23 cellular contexts compared by ENCODE assay signal in the genomic region with DNA sequence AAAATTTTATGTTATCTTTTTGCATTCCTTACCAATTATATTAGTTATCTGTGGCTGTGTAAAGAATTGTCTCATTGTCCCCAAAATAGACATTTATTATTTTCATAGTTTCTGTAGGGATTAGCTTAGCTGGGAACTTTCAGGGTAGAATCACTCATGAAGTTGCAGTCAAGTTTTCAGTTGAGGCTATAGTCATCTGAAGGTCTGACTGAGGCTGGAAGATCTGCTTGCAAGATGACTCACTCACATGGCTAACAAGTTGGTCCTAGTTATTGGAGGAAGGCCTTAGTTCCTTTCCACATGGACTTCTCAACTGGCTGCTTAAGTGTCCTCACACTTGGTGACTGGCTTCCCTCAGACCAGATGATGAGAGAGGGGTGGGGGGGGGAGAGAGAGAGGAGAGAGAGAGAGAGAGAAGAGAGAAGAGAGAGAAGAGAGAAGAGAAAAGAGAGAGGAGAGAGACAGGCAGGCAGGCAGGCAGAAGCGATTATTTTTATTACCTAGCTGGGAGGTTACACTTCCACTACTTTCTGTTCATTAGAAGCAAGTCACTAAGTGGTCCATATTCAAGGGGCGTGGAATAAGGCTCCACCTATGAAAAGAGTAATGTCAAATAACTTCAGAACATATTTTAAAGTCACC. TPM values are rescaled to one million over a fixed set of nuclear protein-coding genes. Genes with fewer than 3 reads are reported as not detected.
DNase-seq lines count a peak whose midpoint lies in the region; ATAC-seq, FAIRE-seq and TF ChIP-seq lines count a peak whose summit lies in the region.
"Had no signal": no experiment of that assay in that cellular context is flagged by ENCODE, and none has a peak within 500 bp of the region (broad histone marks: within the 10 kb centered on the region; RNA-seq: fewer than 3 reads in every experiment).

No MANE protein-coding gene starts in this region.

- no peak overlapping the region for H3K4me3 ChIP-seq in osteoblast (ENCODE audit: insufficient read depth, low read length)
- H3K4me3 ChIP-seq: BLaER1 treated with 17β-estradiol and CSF1 and Interleukin-3, amounts not matched to agents 10 nM and 100 nM had no signal

- H3K9me3 Mint-ChIP-seq in activated CD4-positive, alpha-beta T cell treated with anti-CD3 and anti-CD28 coated beads for 36 hours (ENCODE audit: low read depth) = no peaks in the 10 kb centered on the region
- H3K9me3 Mint-ChIP-seq in activated T-helper 17 cell treated with anti-CD3 and anti-CD28 coated beads, Interleukin-2, amount 50 U/mL, for 72 hours = no peaks in the 10 kb centered on the region
- no peaks in the 10 kb centered on the region for H3K9me3 Mint-ChIP-seq in endothelial cell (ENCODE audit: unreplicated experiment)
- H3K9me3 Mint-ChIP-seq: CD8-positive, alpha-beta T cell had no signal

- peaks cover 15% of the 10 kb centered on the region for H3K36me3 Mint-ChIP-seq in activated CD4-positive, alpha-beta T cell treated with anti-CD3 and anti-CD28 coated beads for 36 hours (ENCODE audit: low read depth)
- peaks cover 46% of the 10 kb centered on the region for H3K36me3 Mint-ChIP-seq in activated T-helper 17 cell treated with anti-CD3 and anti-CD28 coated beads, Interleukin-2, amount 50 U/mL, for 72 hours (ENCODE audit: low read depth)
- H3K36me3 Mint-ChIP-seq in endothelial cell (ENCODE audit: low read depth, unreplicated experiment) = peaks cover 38% of the 10 kb centered on the region

- no peak for DNase-seq in activated CD4-positive, alpha-beta T cell treated with anti-CD3 and anti-CD28 coated beads for 36 hours
- no peak for DNase-seq in activated CD4-positive, alpha-beta T cell treated with anti-CD3 and anti-CD28 coated beads, Interleukin-2, amount 50 U/mL, for 48 hours
- DNase-seq in HTR-8/SVneo (ENCODE audit: insufficient read length, low spot score) (no peak), osteoblast (ENCODE audit: insufficient read length, low spot score, missing footprints) (peak; percentile 72), endothelial cell (ENCODE audit: low spot score) (no peak), mesenteric fat pad (ENCODE audit: low spot score) (no peak), superior temporal gyrus (ENCODE audit: extremely low spot score) (no peak)
- DNase-seq: CD8-positive, alpha-beta T cell; GF-D8; H7; NCI-H1417; NCI-H187; NCI-H446; NCI-H526; OCI-M1; RPMI8226; SHP77; SW 1271 had no signal

- H3K79me2 ChIP-seq in osteoblast (ENCODE audit: insufficient read depth, low read length) = peaks cover 49% of the 10 kb centered on the region

- H3K4me2 ChIP-seq in osteoblast (ENCODE audit: insufficient read depth, low read length) = no peak overlapping the region
- H3K4me2 ChIP-seq: BLaER1 treated with 17β-estradiol and CSF1 and Interleukin-3, amounts not matched to agents 10 nM and 100 nM; KMS-11 had no signal

- H3K27ac ChIP-seq in osteoblast (ENCODE audit: low read depth, low read length) = no peak overlapping the region
- H3K27ac ChIP-seq: 22Rv1; BLaER1 treated with 17β-estradiol and CSF1 and Interleukin-3, amounts not matched to agents 10 nM and 100 nM; HL-60; KMS-11 had no signal

- TF ChIP-seq CTCF in osteoblast (IDR thresholded peaks at IDR 0.05; ENCODE audit: extremely low read depth, low read depth, low read length) = no peak
- TF ChIP-seq CTCF in endothelial cell (IDR thresholded peaks at IDR 0.05; ENCODE audit: unreplicated experiment) = no peak

- peaks cover 14% of the 10 kb centered on the region for H3K36me3 ChIP-seq in osteoblast (ENCODE audit: insufficient read depth, low read length)

- FAIRE-seq in HTR-8/SVneo (lab: Jason Lieb, UNC) = peak; percentile 93

- CTCF ChIA-PET in activated CD4-positive, alpha-beta T cell treated with anti-CD3 and anti-CD28 coated beads for 36 hours (lab: Charles Lee) = interaction anchor here (0.9 kb wide), 1 partner anchor 14 kb away, joined by 3 read pairs; no protein-coding TSS in a partner anchor

- no peak overlapping the region for H2AFZ ChIP-seq in osteoblast (ENCODE audit: low read length)

- no peak overlapping the region for H3K27ac Mint-ChIP-seq in activated CD4-positive, alpha-beta T cell treated with anti-CD3 and anti-CD28 coated beads for 36 hours
- peak overlapping the region; percentile 73 for H3K27ac Mint-ChIP-seq in activated T-helper 17 cell treated with anti-CD3 and anti-CD28 coated beads, Interleukin-2, amount 50 U/mL, for 72 hours
- H3K27ac Mint-ChIP-seq in endothelial cell (ENCODE audit: unreplicated experiment) = no peak overlapping the region
- H3K27ac Mint-ChIP-seq: CD8-positive, alpha-beta T cell had no signal

- H3K9me3 ChIP-seq in osteoblast (ENCODE audit: low read depth, low read length) = no peaks in the 10 kb centered on the region
- H3K9me3 ChIP-seq: BLaER1 treated with 17β-estradiol and CSF1 and Interleukin-3, amounts not matched to agents 10 nM and 100 nM had no signal

- no peak overlapping the region for H3K4me3 Mint-ChIP-seq in activated CD4-positive, alpha-beta T cell treated with anti-CD3 and anti-CD28 coated beads for 36 hours
- no peak overlapping the region for H3K4me3 Mint-ChIP-seq in activated T-helper 17 cell treated with anti-CD3 and anti-CD28 coated beads, Interleukin-2, amount 50 U/mL, for 72 hours
- H3K4me3 Mint-ChIP-seq in endothelial cell (ENCODE audit: unreplicated experiment) = no peak overlapping the region
- H3K4me3 Mint-ChIP-seq: CD8-positive, alpha-beta T cell had no signal

- peaks cover 8% of the 10 kb centered on the region for H3K4me1 ChIP-seq in osteoblast (ENCODE audit: insufficient read depth, low read length)

- H3K27me3 ChIP-seq in osteoblast (ENCODE audit: insufficient read depth, low read length) = no peaks in the 10 kb centered on the region
- H3K27me3 ChIP-seq: BLaER1 treated with 17β-estradiol and CSF1 and Interleukin-3, amounts not matched to agents 10 nM and 100 nM had no signal

- H4K20me1 ChIP-seq in osteoblast (ENCODE audit: insufficient read depth, low read length) = peaks cover 7% of the 10 kb centered on the region

- H3K4me1 Mint-ChIP-seq in activated CD4-positive, alpha-beta T cell treated with anti-CD3 and anti-CD28 coated beads for 36 hours = peaks cover 39% of the 10 kb centered on the region
- peaks cover 39% of the 10 kb centered on the region for H3K4me1 Mint-ChIP-seq in activated T-helper 17 cell treated with anti-CD3 and anti-CD28 coated beads, Interleukin-2, amount 50 U/mL, for 72 hours
- H3K4me1 Mint-ChIP-seq in endothelial cell (ENCODE audit: unreplicated experiment) = peaks cover 18% of the 10 kb centered on the region

- H3K27me3 Mint-ChIP-seq in activated CD4-positive, alpha-beta T cell treated with anti-CD3 and anti-CD28 coated beads for 36 hours = no peaks in the 10 kb centered on the region
- H3K27me3 Mint-ChIP-seq in activated T-helper 17 cell treated with anti-CD3 and anti-CD28 coated beads, Interleukin-2, amount 50 U/mL, for 72 hours = no peaks in the 10 kb centered on the region
- no peaks in the 10 kb centered on the region for H3K27me3 Mint-ChIP-seq in endothelial cell (ENCODE audit: unreplicated experiment)

- POLR2A ChIA-PET in activated CD4-positive, alpha-beta T cell treated with anti-CD3 and anti-CD28 coated beads for 36 hours (lab: Charles Lee) = no interaction called here

- intact Hi-C loops in activated CD4-positive, alpha-beta T cell treated with anti-CD3 and anti-CD28 coated beads for 36 hours (cut with DNase I, micrococcal nuclease) = no loop called here

- peak; percentile 39 for ATAC-seq in activated CD4-positive, alpha-beta T cell treated with anti-CD3 and anti-CD28 coated beads for 36 hours
- ATAC-seq in activated T-helper 17 cell treated with anti-CD3 and anti-CD28 coated beads, Interleukin-2, amount 50 U/mL, for 72 hours (replicated peaks) = peak; percentile 74
- ATAC-seq: CD8-positive, alpha-beta T cell had no signal

RNA-seq across cellular contexts. Expression of a gene that starts 6.4 kb away (rescaled TPM):
- total RNA-seq in activated CD4-positive, alpha-beta T cell treated with anti-CD3 and anti-CD28 coated beads for 36 hours = 10 to 100 TPM; 30.8 to 32.7 TPM
- 10 to 100 TPM; 25.5 to 34.9 TPM for total RNA-seq in activated T-helper 17 cell treated with anti-CD3 and anti-CD28 coated beads, Interleukin-2, amount 50 U/mL, for 72 hours
- total RNA-seq in osteoblast (23.5 and 25.0 TPM in 2 replicates), endothelial cell (ENCODE audit: unreplicated experiment) (153 TPM), mesenteric fat pad (28.6 TPM)

RNA-seq across cellular contexts. Expression of a gene that starts 6.4 kb away (rescaled TPM):
- 10 to 100 TPM; 66.5 to 80.2 TPM for total RNA-seq in activated CD4-positive, alpha-beta T cell treated with anti-CD3 and anti-CD28 coated beads for 36 hours
- 10 to 100 TPM; 59.0 to 67.6 TPM for total RNA-seq in activated T-helper 17 cell treated with anti-CD3 and anti-CD28 coated beads, Interleukin-2, amount 50 U/mL, for 72 hours
- total RNA-seq in osteoblast (78.1 and 80.3 TPM in 2 replicates), endothelial cell (ENCODE audit: unreplicated experiment) (131 TPM), mesenteric fat pad (63.4 TPM)
